26 cellular contexts compared by ENCODE assay signal in the genomic region with DNA sequence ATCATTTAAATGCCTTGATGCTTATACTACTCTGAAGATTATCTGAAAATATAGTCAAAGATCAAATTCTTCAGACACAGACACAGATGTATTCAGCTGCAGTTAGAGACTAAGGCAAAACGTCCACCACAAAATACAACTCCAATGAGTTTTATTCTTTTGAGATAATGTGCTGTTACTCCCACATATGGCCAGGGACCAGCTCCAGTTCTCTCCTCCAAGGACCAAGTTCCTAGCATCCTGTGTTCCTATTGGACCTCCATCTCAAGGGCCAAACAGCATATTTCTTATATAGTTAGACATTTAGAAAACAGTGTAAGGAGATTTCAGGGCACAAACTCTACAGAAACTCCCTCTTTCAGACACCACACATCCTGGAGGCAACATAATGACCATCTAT. TPM values are rescaled to one million over a fixed set of nuclear protein-coding genes. Genes with fewer than 3 reads are reported as not detected.
DNase-seq lines count a peak whose midpoint lies in the region; ATAC-seq, FAIRE-seq and TF ChIP-seq lines count a peak whose summit lies in the region.
"Had no signal": no experiment of that assay in that cellular context is flagged by ENCODE, and none has a peak within 500 bp of the region (broad histone marks: within the 10 kb centered on the region; RNA-seq: fewer than 3 reads in every experiment).

No MANE protein-coding gene starts in this region.

- H3K27me3 Mint-ChIP-seq in activated T-cell treated with anti-CD3 and anti-CD28 coated beads, Interleukin-2, amount 50 U/mL, for 72 hours (ENCODE audit: low read depth), result no peaks in the 10 kb centered on the region
- H3K27me3 Mint-ChIP-seq in activated T-cell treated with anti-CD3 and anti-CD28 coated beads, Interleukin-2, amount 50 U/mL, for 4 hours (ENCODE audit: low read depth), result no peaks in the 10 kb centered on the region
- no peaks in the 10 kb centered on the region for H3K27me3 Mint-ChIP-seq in nephron (ENCODE audit: low read depth)
- H3K27me3 Mint-ChIP-seq: CD8-positive, alpha-beta memory T cell had no signal

- no peaks in the 10 kb centered on the region for H3K9me3 Mint-ChIP-seq in activated T-cell treated with anti-CD3 and anti-CD28 coated beads, Interleukin-2, amount 50 U/mL, for 72 hours
- no peaks in the 10 kb centered on the region for H3K9me3 Mint-ChIP-seq in activated T-cell treated with anti-CD3 and anti-CD28 coated beads, Interleukin-2, amount 50 U/mL, for 4 hours
- H3K9me3 Mint-ChIP-seq in nephron, result no peaks in the 10 kb centered on the region
- H3K9me3 Mint-ChIP-seq: CD8-positive, alpha-beta memory T cell; H9; HFFc6 had no signal

- no peak for DNase-seq in activated T-cell treated with anti-CD3 and anti-CD28 coated beads, Interleukin-2, amount 50 U/mL, for 72 hours
- no peak for DNase-seq in activated T-cell treated with anti-CD3 and anti-CD28 coated beads, Interleukin-2, amount 50 U/mL, for 4 hours
- peak; percentile 64 for DNase-seq in NCI-H226
- no peak for DNase-seq in cortex of kidney (lab: John Stamatoyannopoulos, UW)
- no peak for DNase-seq in GM12891 (ENCODE audit: insufficient read length, low spot score)
- DNase-seq: 8988T; AML-193; C1 segment of cervical spinal cord; CD8-positive, alpha-beta memory T cell; DMS53; GDM1; H9; HFFc6; KG1; NCI-H1092; NCI-H1436; NCI-H187 treated with DMSO at 0.1 percent for 48 hours; NCI-H524; NCI-H82; Peyer's patch; SJCRH30 had no signal

- H3K4me3 Mint-ChIP-seq in activated T-cell treated with anti-CD3 and anti-CD28 coated beads, Interleukin-2, amount 50 U/mL, for 72 hours, result no peak overlapping the region
- no peak overlapping the region for H3K4me3 Mint-ChIP-seq in activated T-cell treated with anti-CD3 and anti-CD28 coated beads, Interleukin-2, amount 50 U/mL, for 4 hours
- no peak overlapping the region for H3K4me3 Mint-ChIP-seq in nephron
- H3K4me3 Mint-ChIP-seq: CD8-positive, alpha-beta memory T cell; H9; HFFc6 had no signal

- H3K4me1 Mint-ChIP-seq in activated T-cell treated with anti-CD3 and anti-CD28 coated beads, Interleukin-2, amount 50 U/mL, for 72 hours (ENCODE audit: low read depth), result peaks cover 16% of the 10 kb centered on the region
- H3K4me1 Mint-ChIP-seq in activated T-cell treated with anti-CD3 and anti-CD28 coated beads, Interleukin-2, amount 50 U/mL, for 4 hours (ENCODE audit: low read depth), result peaks cover 29% of the 10 kb centered on the region
- H3K4me1 Mint-ChIP-seq in nephron, result peaks cover 9% of the 10 kb centered on the region

- H3K27ac Mint-ChIP-seq in activated T-cell treated with anti-CD3 and anti-CD28 coated beads, Interleukin-2, amount 50 U/mL, for 72 hours, result peak overlapping the region; percentile 68
- H3K27ac Mint-ChIP-seq in nephron, result peak overlapping the region; percentile 67 to 85 (median 80)
- H3K27ac Mint-ChIP-seq: HFFc6 had no signal

- TF ChIP-seq POLR2A in GM12891 (IDR thresholded peaks at IDR 0.05; ENCODE audit: low read depth, low read length), result no peak

- peak; percentile 73 for FAIRE-seq in endometrium (lab: Jason Lieb, UNC)
- no peak for FAIRE-seq in GM12891 (lab: Jason Lieb, UNC)
- FAIRE-seq: D721Med had no signal

- no peak for TF ChIP-seq CTCF in nephron (IDR thresholded peaks at IDR 0.05; ENCODE audit: unreplicated experiment in 3 of 3)

- ATAC-seq in activated T-cell treated with anti-CD3 and anti-CD28 coated beads, Interleukin-2, amount 50 U/mL, for 72 hours (replicated peaks in 1 of 2), result no peak
- ATAC-seq in activated T-cell treated with anti-CD3 and anti-CD28 coated beads, Interleukin-2, amount 50 U/mL, for 4 hours, result no peak
- ATAC-seq in GM18907 (IDR thresholded peaks at IDR 0.05; ENCODE audit: unreplicated experiment), result no peak

- peaks cover 0 to 2% of the 10 kb centered on the region in 2 donors for H3K36me3 Mint-ChIP-seq in activated T-cell treated with anti-CD3 and anti-CD28 coated beads, Interleukin-2, amount 50 U/mL, for 72 hours (ENCODE audit: insufficient read depth in 2 of 2)
- H3K36me3 Mint-ChIP-seq in activated T-cell treated with anti-CD3 and anti-CD28 coated beads, Interleukin-2, amount 50 U/mL, for 4 hours (ENCODE audit: insufficient read depth), result peaks cover 3% of the 10 kb centered on the region
- peaks cover 13% of the 10 kb centered on the region for H3K36me3 Mint-ChIP-seq in nephron (ENCODE audit: low read depth)

TF ChIP-seq in GM12891, 5 proteins besides CTCF, POLR2A, EP300 and RAD21:
- no peak for TF ChIP-seq SPI1 (IDR thresholded peaks at IDR 0.05; ENCODE audit: low read depth, low read length)
- TF ChIP-seq TAF1 (IDR thresholded peaks at IDR 0.05; ENCODE audit: low read depth, low read length), result no peak
- no peak for TF ChIP-seq POU2F2 (IDR thresholded peaks at IDR 0.05; ENCODE audit: low read depth, low read length)
- TF ChIP-seq PAX5 (IDR thresholded peaks at IDR 0.05; ENCODE audit: insufficient read depth, low read length, severe bottlenecking), result no peak
- no peak for TF ChIP-seq POLR2AphosphoS5 (IDR thresholded peaks at IDR 0.05; ENCODE audit: low read depth, low read length)

RNA-seq across cellular contexts. Expression of gene IP6K1, which starts 27.1 kb away (rescaled TPM):
- total RNA-seq in activated T-cell treated with anti-CD3 and anti-CD28 coated beads, Interleukin-2, amount 50 U/mL, for 72 hours, result 10 to 100 TPM; 36.5 to 37.4 TPM
- 10 to 100 TPM; 37.2 to 39.0 (median 38.2) TPM for total RNA-seq in activated T-cell treated with anti-CD3 and anti-CD28 coated beads, Interleukin-2, amount 50 U/mL, for 4 hours
- 8.2 TPM for polyA plus RNA-seq in GM12891 (2012; ENCODE audit: low read depth, missing spikeins)

RNA-seq across cellular contexts. Expression of gene GMPPB, which starts 35.5 kb away (rescaled TPM):
- total RNA-seq in activated T-cell treated with anti-CD3 and anti-CD28 coated beads, Interleukin-2, amount 50 U/mL, for 72 hours, result 10 to 100 TPM; 22.3 to 33.4 TPM
- 10 to 100 TPM; 67.0 to 71.8 (median 67.4) TPM for total RNA-seq in activated T-cell treated with anti-CD3 and anti-CD28 coated beads, Interleukin-2, amount 50 U/mL, for 4 hours
- 18.9 TPM for polyA plus RNA-seq in GM12891 (2012; ENCODE audit: low read depth, missing spikeins)

RNA-seq across cellular contexts. Expression of gene AMIGO3, which starts 39.7 kb away (rescaled TPM):
- under 1 TPM; 0.19 to 0.72 TPM for total RNA-seq in activated T-cell treated with anti-CD3 and anti-CD28 coated beads, Interleukin-2, amount 50 U/mL, for 72 hours
- under 1 TPM in 1 of 3 donors, not detected in 2; 0.11 TPM for total RNA-seq in activated T-cell treated with anti-CD3 and anti-CD28 coated beads, Interleukin-2, amount 50 U/mL, for 4 hours
- polyA plus RNA-seq in GM12891 (2012; ENCODE audit: low read depth, missing spikeins), result 1.0 TPM
- polyA plus RNA-seq: AG04450 had no signal

RNA-seq across cellular contexts. Expression of gene CDHR4, which starts 40.4 kb away (rescaled TPM):
- under 1 TPM in 1 of 2 donors, not detected in 1; 0.39 TPM for total RNA-seq in activated T-cell treated with anti-CD3 and anti-CD28 coated beads, Interleukin-2, amount 50 U/mL, for 72 hours
- not detected for total RNA-seq in activated T-cell treated with anti-CD3 and anti-CD28 coated beads, Interleukin-2, amount 50 U/mL, for 4 hours
- polyA plus RNA-seq in GM12891 (2012; ENCODE audit: low read depth, missing spikeins), result not detected
- total RNA-seq: CD8-positive, alpha-beta memory T cell; H9; SJCRH30 had no signal
- polyA plus RNA-seq: AG04450; CD8-positive, alpha-beta memory T cell had no signal

RNA-seq across cellular contexts. Expression of gene INKA1, which starts 43.8 kb away (rescaled TPM):
- total RNA-seq in activated T-cell treated with anti-CD3 and anti-CD28 coated beads, Interleukin-2, amount 50 U/mL, for 72 hours, result 1 to 10 TPM; 1.2 to 1.5 TPM
- total RNA-seq in activated T-cell treated with anti-CD3 and anti-CD28 coated beads, Interleukin-2, amount 50 U/mL, for 4 hours, result 1 to 10 TPM; 1.4 to 1.8 (median 1.4) TPM
- 1.5 TPM for polyA plus RNA-seq in GM12891 (2012; ENCODE audit: low read depth, missing spikeins)
